ENCODE assay signal across 16 cellular contexts in the genomic region with DNA sequence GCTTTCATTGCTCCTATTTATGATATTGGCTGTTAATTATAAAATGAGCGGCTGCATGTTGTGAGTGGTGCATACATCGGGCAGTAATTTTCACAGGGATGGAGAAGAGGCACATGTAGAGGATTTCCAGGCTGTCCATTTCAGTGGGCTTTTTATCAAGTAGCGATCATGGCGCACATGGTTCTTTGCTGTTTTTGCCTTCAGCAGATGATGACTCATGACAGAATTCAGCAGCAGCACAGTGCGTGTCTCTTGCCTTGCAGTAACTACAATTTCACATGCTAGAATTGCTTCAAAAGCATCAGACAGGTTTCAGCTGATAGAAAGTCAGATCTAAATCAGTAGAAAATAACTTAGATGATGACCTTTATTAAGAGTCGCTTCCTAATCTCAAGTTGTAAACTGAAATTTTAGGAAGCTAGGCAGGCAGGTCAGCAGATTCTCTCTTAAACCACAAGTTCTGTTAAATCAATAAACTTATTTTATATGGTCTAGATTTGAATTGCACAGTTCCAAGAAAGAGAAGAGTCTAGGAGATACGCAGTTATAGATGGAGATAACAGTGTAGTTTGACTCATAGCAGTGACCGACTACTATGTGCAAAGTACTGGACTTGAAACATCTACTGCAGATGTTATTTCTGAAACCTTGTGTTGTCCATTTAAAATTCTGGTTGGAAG. TPM values are rescaled to one million over a fixed set of nuclear protein-coding genes. Genes with fewer than 3 reads are reported as not detected.
DNase-seq lines count a peak whose midpoint lies in the region; ATAC-seq and TF ChIP-seq lines count a peak whose summit lies in the region.
"Had no signal": no experiment of that assay in that cellular context is flagged by ENCODE, and none has a peak within 500 bp of the region (broad histone marks: within the 10 kb centered on the region; RNA-seq: fewer than 3 reads in every experiment).

No MANE protein-coding gene starts in this region.

- H3K27me3 ChIP-seq in tibial artery: no peaks in the 10 kb centered on the region
- H3K27me3 ChIP-seq: heart left ventricle had no signal

- intact Hi-C loops in tibial artery (cut with DNase I; ENCODE audit: low total_unique reads): no loop called here

- H3K27ac ChIP-seq in tibial artery: peak overlapping the region; percentile 72 to 84
- H3K27ac ChIP-seq: heart left ventricle, skin epidermis had no signal

- ATAC-seq in GM21367 (IDR thresholded peaks at IDR 0.05; ENCODE audit: unreplicated experiment): no peak
- ATAC-seq in GM19328 (IDR thresholded peaks at IDR 0.05; ENCODE audit: unreplicated experiment): no peak
- ATAC-seq: GM12878, heart left ventricle had no signal

- H3K36me3 ChIP-seq in tibial artery: peaks cover 0 to under 1% (median 0%) of the 10 kb centered on the region in 3 donors

- in situ Hi-C loops in astrocyte of the cerebellum (cut with HindIII; ENCODE audit: low sequenced_read_pairs): loop anchor here (5.0 to 10.0 kb wide), 2 partner anchors 37 to 135 kb away; partner anchors contain the start of genes ANKRD37 and LRP2BP

- no peak overlapping the region for H3K4me3 ChIP-seq in astrocyte of the cerebellum (ENCODE audit: low read depth, low read length)
- no peak overlapping the region for H3K4me3 ChIP-seq in fibroblast of villous mesenchyme (ENCODE audit: low read depth, low read length)
- H3K4me3 ChIP-seq in tibial artery: no peak overlapping the region
- H3K4me3 ChIP-seq: GM12878, heart left ventricle, PC-9, skin epidermis had no signal

- H3K4me1 ChIP-seq in tibial artery: peaks cover 0 to 80% (median 15%) of the 10 kb centered on the region in 4 donors
- H3K4me1 ChIP-seq: heart left ventricle had no signal

- no peaks in the 10 kb centered on the region for H3K9me3 ChIP-seq in tibial artery
- H3K9me3 ChIP-seq: heart left ventricle had no signal

- TF ChIP-seq CTCF in astrocyte of the cerebellum (IDR thresholded peaks at IDR 0.05; ENCODE audit: low read depth, low read length, missing control alignments) (no peak), fibroblast of villous mesenchyme (IDR thresholded peaks at IDR 0.05; ENCODE audit: insufficient read depth, low read depth, low read length) (no peak), tibial artery (IDR thresholded peaks at IDR 0.05) (no peak)

- peak; percentile 25 for DNase-seq in HT1080 (ENCODE audit: low read depth)
- peak; percentile 31 for DNase-seq in astrocyte of the cerebellum (ENCODE audit: low read depth)
- DNase-seq in fibroblast of villous mesenchyme (ENCODE audit: low read depth): peak; percentile 42
- no peak for DNase-seq in tibial artery
- no peak for DNase-seq in medulla oblongata (ENCODE audit: extremely low spot score)
- DNase-seq: activated CD4-positive, CD25-positive, alpha-beta regulatory T cell; activated gamma-delta T cell treated with Interleukin-2 at 50 U/mL for 16 hours; heart left ventricle; NCI-H187 treated with DMSO at 0.1 percent for 48 hours; NCI-H524 treated with DMSO at 0.1 percent for 48 hours; stimulated activated naive CD4-positive, alpha-beta T cell treated with Interleukin-2 at 50 U/mL for 16 hours had no signal

RNA-seq across cellular contexts. Expression of gene LRP2BP, which starts 35.8 kb away (rescaled TPM):
- total RNA-seq in HT1080 (2014; rRNA removed; shearing (Covaris generic)): 0.08 and 0.13 TPM in 2 replicates
- polyA plus RNA-seq in HT1080 (2015; cell fraction: cytosol; rRNA removed): 0.12 and 0.26 TPM in 2 replicates
- 1.6 and 2.9 TPM in 2 replicates for polyA plus RNA-seq in HT1080 (2015; cell fraction: nucleus; rRNA removed)
- total RNA-seq in fibroblast of villous mesenchyme: 0.32 and 1.3 TPM in 2 replicates

RNA-seq across cellular contexts. Expression of gene ANKRD37, which starts 36.7 kb away (rescaled TPM):
- 13.4 and 20.6 TPM in 2 replicates for total RNA-seq in HT1080 (2014; rRNA removed; shearing (Covaris generic))
- polyA plus RNA-seq in HT1080 (2015; cell fraction: cytosol; rRNA removed): 17.0 and 23.5 TPM in 2 replicates
- 12.1 and 17.3 TPM in 2 replicates for polyA plus RNA-seq in HT1080 (2015; cell fraction: nucleus; rRNA removed)
- 3.0 and 3.2 TPM in 2 replicates for total RNA-seq in fibroblast of villous mesenchyme

Comparison
In these comparisons a context has a peak if more than half of its experiments do, and no peak if none do; other contexts are left out.
1. DNase-seq: peak in HT1080 (single experiment), astrocyte of the cerebellum (single experiment) and fibroblast of villous mesenchyme (single experiment); none in tibial artery (0 of 2) and medulla oblongata (single experiment).